In the genomic region with DNA sequence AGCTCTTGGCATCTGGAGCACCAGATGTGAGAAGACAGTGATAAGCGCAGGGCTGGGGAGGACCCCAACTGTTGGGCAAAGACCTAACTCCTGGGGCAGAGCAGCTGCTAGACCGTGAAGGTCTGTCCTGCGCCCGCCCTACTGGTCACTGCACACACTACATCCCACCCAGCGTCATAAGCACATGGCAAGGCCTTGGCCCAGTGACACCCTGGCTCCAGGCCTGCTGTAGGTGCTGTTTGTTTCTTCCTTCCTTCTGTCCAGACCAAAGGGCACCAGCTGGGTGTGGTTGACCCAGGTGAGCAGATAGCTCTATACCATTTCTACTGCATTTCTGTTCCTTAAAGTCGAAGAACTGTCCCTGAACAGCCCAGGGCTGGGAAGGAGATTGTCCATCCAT, we compare ENCODE assay signal across 1 cellular context.
TF ChIP-seq lines count a peak whose summit lies in the region.

No MANE protein-coding gene starts in this region.

TF ChIP-seq in H1, 55 proteins besides CTCF, POLR2A, EP300 and RAD21 (continued from another document):
- TF ChIP-seq, protein P1, sequence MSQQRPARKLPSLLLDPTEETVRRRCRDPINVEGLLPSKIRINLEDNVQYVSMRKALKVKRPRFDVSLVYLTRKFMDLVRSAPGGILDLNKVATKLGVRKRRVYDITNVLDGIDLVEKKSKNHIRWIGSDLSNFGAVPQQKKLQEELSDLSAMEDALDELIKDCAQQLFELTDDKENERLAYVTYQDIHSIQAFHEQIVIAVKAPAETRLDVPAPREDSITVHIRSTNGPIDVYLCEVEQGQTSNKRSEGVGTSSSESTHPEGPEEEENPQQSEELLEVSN (IDR thresholded peaks at IDR 0.05), result peak; percentile 60
- TF ChIP-seq BCL11A (IDR thresholded peaks at IDR 0.05; ENCODE audit: low read depth in 2 of 2, low read length in 2 of 2), result no peak
